In genomic region chr14:73471582-73472181, GRCh38 we compare ENCODE assay signal across 1 cellular context.
TF ChIP-seq lines count a peak whose summit lies in the region.

No MANE protein-coding gene starts in this region.

TF ChIP-seq in SK-N-SH treated with all-trans-retinoic acid at 6 μM for 48 hours, 23 proteins besides CTCF, POLR2A, EP300 and RAD21 (continued from another document):
- TF ChIP-seq, protein P1, sequence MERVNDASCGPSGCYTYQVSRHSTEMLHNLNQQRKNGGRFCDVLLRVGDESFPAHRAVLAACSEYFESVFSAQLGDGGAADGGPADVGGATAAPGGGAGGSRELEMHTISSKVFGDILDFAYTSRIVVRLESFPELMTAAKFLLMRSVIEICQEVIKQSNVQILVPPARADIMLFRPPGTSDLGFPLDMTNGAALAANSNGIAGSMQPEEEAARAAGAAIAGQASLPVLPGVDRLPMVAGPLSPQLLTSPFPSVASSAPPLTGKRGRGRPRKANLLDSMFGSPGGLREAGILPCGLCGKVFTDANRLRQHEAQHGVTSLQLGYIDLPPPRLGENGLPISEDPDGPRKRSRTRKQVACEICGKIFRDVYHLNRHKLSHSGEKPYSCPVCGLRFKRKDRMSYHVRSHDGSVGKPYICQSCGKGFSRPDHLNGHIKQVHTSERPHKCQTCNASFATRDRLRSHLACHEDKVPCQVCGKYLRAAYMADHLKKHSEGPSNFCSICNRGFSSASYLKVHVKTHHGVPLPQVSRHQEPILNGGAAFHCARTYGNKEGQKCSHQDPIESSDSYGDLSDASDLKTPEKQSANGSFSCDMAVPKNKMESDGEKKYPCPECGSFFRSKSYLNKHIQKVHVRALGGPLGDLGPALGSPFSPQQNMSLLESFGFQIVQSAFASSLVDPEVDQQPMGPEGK (CRISPR knock-in tag; IDR thresholded peaks at IDR 0.05; ENCODE audit: borderline replicate concordance): no peak
- TF ChIP-seq PPARA (CRISPR knock-in tag; IDR thresholded peaks at IDR 0.05; ENCODE audit: borderline replicate concordance) (no peak), ZNF70 (CRISPR knock-in tag; IDR thresholded peaks at IDR 0.05) (no peak), CSRNP3 (CRISPR knock-in tag; IDR thresholded peaks at IDR 0.05) (no peak)
